1 cellular context compared by ENCODE assay signal in the genomic region with DNA sequence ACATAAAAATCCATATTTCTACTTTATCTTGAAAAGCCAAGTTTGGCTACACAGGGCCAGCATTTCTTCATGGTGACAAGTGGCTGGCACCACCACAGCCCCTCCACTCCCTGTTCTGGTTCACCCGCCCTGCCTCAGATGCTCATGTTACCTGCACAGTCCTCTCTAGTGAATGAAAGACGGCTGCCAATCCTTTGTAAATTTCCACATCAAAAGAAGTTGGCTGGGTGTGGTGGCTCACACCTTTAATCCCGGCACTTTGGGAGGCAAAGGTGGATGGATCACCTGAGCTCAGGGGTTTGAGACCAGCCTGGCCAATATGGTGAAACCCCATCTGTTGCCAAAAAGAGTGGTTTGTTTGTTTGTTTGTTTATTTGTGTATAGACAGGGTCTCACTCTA.
TF ChIP-seq lines count a peak whose summit lies in the region.

No MANE protein-coding gene starts in this region.

TF ChIP-seq in HCT116, 20 proteins besides CTCF, POLR2A, EP300 and RAD21:
- no peak for TF ChIP-seq SIN3A (IDR thresholded peaks at IDR 0.05; ENCODE audit: low read depth)
- TF ChIP-seq SP1 (IDR thresholded peaks at IDR 0.05; ENCODE audit: low read depth) = no peak
- no peak for TF ChIP-seq FOSL1 (IDR thresholded peaks at IDR 0.05; ENCODE audit: low read depth)
- TF ChIP-seq CBX3 (IDR thresholded peaks at IDR 0.05; ENCODE audit: low read depth) = no peak
- TF ChIP-seq, protein P1, sequence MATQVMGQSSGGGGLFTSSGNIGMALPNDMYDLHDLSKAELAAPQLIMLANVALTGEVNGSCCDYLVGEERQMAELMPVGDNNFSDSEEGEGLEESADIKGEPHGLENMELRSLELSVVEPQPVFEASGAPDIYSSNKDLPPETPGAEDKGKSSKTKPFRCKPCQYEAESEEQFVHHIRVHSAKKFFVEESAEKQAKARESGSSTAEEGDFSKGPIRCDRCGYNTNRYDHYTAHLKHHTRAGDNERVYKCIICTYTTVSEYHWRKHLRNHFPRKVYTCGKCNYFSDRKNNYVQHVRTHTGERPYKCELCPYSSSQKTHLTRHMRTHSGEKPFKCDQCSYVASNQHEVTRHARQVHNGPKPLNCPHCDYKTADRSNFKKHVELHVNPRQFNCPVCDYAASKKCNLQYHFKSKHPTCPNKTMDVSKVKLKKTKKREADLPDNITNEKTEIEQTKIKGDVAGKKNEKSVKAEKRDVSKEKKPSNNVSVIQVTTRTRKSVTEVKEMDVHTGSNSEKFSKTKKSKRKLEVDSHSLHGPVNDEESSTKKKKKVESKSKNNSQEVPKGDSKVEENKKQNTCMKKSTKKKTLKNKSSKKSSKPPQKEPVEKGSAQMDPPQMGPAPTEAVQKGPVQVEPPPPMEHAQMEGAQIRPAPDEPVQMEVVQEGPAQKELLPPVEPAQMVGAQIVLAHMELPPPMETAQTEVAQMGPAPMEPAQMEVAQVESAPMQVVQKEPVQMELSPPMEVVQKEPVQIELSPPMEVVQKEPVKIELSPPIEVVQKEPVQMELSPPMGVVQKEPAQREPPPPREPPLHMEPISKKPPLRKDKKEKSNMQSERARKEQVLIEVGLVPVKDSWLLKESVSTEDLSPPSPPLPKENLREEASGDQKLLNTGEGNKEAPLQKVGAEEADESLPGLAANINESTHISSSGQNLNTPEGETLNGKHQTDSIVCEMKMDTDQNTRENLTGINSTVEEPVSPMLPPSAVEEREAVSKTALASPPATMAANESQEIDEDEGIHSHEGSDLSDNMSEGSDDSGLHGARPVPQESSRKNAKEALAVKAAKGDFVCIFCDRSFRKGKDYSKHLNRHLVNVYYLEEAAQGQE (IDR thresholded peaks at IDR 0.05; ENCODE audit: low read depth) = no peak
- no peak for TF ChIP-seq ELF1 (IDR thresholded peaks at IDR 0.05; ENCODE audit: borderline replicate concordance, low read depth)
- TF ChIP-seq TCF7L2 (IDR thresholded peaks at IDR 0.05; ENCODE audit: borderline replicate concordance, extremely low read depth, insufficient read depth, insufficient read length) = no peak
- no peak for TF ChIP-seq EZH2phosphoT487 (IDR thresholded peaks at IDR 0.05; ENCODE audit: borderline replicate concordance)
- TF ChIP-seq ZNF274 (IDR thresholded peaks at IDR 0.05; ENCODE audit: low read depth, low read length) = no peak
- no peak for TF ChIP-seq YY1 (IDR thresholded peaks at IDR 0.05; ENCODE audit: extremely low read depth, insufficient replicate concordance, low read depth, low read length)
- no peak for TF ChIP-seq EZH2 (IDR thresholded peaks at IDR 0.05)
- no peak for TF ChIP-seq POLR2AphosphoS5 (IDR thresholded peaks at IDR 0.05; ENCODE audit: low read depth, low read length)
- no peak for TF ChIP-seq CEBPB (IDR thresholded peaks at IDR 0.05; ENCODE audit: low read depth)
- TF ChIP-seq, protein P2, sequence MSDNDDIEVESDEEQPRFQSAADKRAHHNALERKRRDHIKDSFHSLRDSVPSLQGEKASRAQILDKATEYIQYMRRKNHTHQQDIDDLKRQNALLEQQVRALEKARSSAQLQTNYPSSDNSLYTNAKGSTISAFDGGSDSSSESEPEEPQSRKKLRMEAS (IDR thresholded peaks at IDR 0.05) = no peak
- TF ChIP-seq JUND (IDR thresholded peaks at IDR 0.05) = no peak
- TF ChIP-seq, protein P3, sequence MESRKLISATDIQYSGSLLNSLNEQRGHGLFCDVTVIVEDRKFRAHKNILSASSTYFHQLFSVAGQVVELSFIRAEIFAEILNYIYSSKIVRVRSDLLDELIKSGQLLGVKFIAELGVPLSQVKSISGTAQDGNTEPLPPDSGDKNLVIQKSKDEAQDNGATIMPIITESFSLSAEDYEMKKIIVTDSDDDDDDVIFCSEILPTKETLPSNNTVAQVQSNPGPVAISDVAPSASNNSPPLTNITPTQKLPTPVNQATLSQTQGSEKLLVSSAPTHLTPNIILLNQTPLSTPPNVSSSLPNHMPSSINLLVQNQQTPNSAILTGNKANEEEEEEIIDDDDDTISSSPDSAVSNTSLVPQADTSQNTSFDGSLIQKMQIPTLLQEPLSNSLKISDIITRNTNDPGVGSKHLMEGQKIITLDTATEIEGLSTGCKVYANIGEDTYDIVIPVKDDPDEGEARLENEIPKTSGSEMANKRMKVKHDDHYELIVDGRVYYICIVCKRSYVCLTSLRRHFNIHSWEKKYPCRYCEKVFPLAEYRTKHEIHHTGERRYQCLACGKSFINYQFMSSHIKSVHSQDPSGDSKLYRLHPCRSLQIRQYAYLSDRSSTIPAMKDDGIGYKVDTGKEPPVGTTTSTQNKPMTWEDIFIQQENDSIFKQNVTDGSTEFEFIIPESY (IDR thresholded peaks at IDR 0.05; ENCODE audit: extremely low read depth, insufficient replicate concordance, low read length) = no peak
- no peak for TF ChIP-seq ZFX (IDR thresholded peaks at IDR 0.05)
- no peak for TF ChIP-seq SRF (IDR thresholded peaks at IDR 0.05; ENCODE audit: low read depth)
- TF ChIP-seq EGR1 (IDR thresholded peaks at IDR 0.05; ENCODE audit: low read depth) = no peak
